ENCODE assay signal across 16 cellular contexts in the genomic region with DNA sequence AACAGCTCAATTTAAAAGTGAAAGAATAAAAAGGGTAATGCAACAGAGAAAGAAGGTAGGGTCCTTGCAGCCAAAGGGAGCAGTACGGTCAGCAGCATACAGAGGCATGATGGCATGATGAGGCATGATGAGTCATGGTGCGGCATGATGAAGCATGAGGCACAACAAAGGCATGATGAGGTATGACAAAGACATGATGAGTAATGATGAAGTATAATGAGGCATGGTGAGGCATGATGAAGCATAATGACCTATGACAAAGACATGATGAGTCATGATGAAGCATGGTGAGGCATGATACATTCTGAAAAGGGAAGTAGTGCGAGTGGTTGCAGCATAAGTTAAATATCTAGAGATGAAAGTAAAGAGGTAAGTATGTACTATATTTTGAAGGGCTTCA.
A peak's percentile ranks its signal among the peaks of the same experiment; 100 is the strongest.
DNase-seq lines count a peak whose midpoint lies in the region; FAIRE-seq and TF ChIP-seq lines count a peak whose summit lies in the region.
"Had no signal": no experiment of that assay in that cellular context is flagged by ENCODE, and none has a peak within 500 bp of the region (broad histone marks: within the 10 kb centered on the region; RNA-seq: fewer than 3 reads in every experiment).

No MANE protein-coding gene starts in this region.

- POLR2A ChIA-PET in activated CD4-positive, alpha-beta memory T cell treated with anti-CD3 and anti-CD28 coated beads for 36 hours (lab: Charles Lee) = no interaction called here
- POLR2A ChIA-PET in activated CD4-positive, alpha-beta memory T cell treated with anti-CD3 and anti-CD28 coated beads, Interleukin-2, amount 10 ng/mL, durations not matched to agents 7 days and 5 days (lab: Charles Lee) = no interaction called here
- POLR2A ChIA-PET in CD4-positive, alpha-beta memory T cell (lab: Charles Lee; ENCODE audit: partially characterized antibody) = no interaction called here

- no peak overlapping the region for H3K4me3 ChIP-seq in kidney epithelial cell (ENCODE audit: low read depth, low read length)
- H3K4me3 ChIP-seq in CD4-positive, alpha-beta memory T cell (ENCODE audit: low read length in 2 of 2) = no peak overlapping the region
- H3K4me3 ChIP-seq: HAP-1, left ventricle myocardium inferior had no signal

- peaks cover 18% of the 10 kb centered on the region for H3K9me3 Mint-ChIP-seq in activated CD4-positive, alpha-beta memory T cell treated with anti-CD3 and anti-CD28 coated beads for 36 hours
- H3K9me3 Mint-ChIP-seq in activated CD4-positive, alpha-beta memory T cell treated with anti-CD3 and anti-CD28 coated beads, Interleukin-2, amount 10 ng/mL, durations not matched to agents 7 days and 5 days = peaks cover 10% of the 10 kb centered on the region
- H3K9me3 Mint-ChIP-seq in CD4-positive, alpha-beta memory T cell = peaks cover 3 to 15% (median 12%) of the 10 kb centered on the region in 8 donors

- peak; percentile 19 for DNase-seq in activated CD4-positive, alpha-beta memory T cell treated with anti-CD3 and anti-CD28 coated beads for 36 hours
- no peak for DNase-seq in activated CD4-positive, alpha-beta memory T cell treated with anti-CD3 and anti-CD28 coated beads, Interleukin-2, amount 10 ng/mL, durations not matched to agents 7 days and 5 days
- DNase-seq in Kasumi-1 (lab: John Stamatoyannopoulos, UW) = peak; percentile 31 to 32
- DNase-seq in T1000 (lab: John Stamatoyannopoulos, UW) = peak; percentile 28
- peak; percentile 10 for DNase-seq in kidney epithelial cell (ENCODE audit: low read depth)
- no peak for DNase-seq in CD4-positive, alpha-beta memory T cell
- DNase-seq in D721Med (ENCODE audit: insufficient read length, low spot score) = no peak
- no peak for DNase-seq in foreskin melanocyte
- DNase-seq: activated CD8-positive, alpha-beta memory T cell treated with anti-CD3 and anti-CD28 coated beads for 24 hours; activated naive CD4-positive, alpha-beta T cell; CD4-positive, CD25-positive, alpha-beta regulatory T cell; left ventricle myocardium inferior; NCI-H1436; NCI-H345 had no signal

- H3K4me3 Mint-ChIP-seq in activated CD4-positive, alpha-beta memory T cell treated with anti-CD3 and anti-CD28 coated beads for 36 hours = no peak overlapping the region
- no peak overlapping the region for H3K4me3 Mint-ChIP-seq in activated CD4-positive, alpha-beta memory T cell treated with anti-CD3 and anti-CD28 coated beads, Interleukin-2, amount 10 ng/mL, durations not matched to agents 7 days and 5 days
- H3K4me3 Mint-ChIP-seq in CD4-positive, alpha-beta memory T cell = no peak overlapping the region
- H3K4me3 Mint-ChIP-seq: CD4-positive, CD25-positive, alpha-beta regulatory T cell; stimulated activated memory B cell treated with anti-CD40 and anti-IgM and Interleukin-4, amounts not matched to agents 10 μg/mL and 1 μg/mL and 100 μg/mL, for 72 hours had no signal

- no peak for FAIRE-seq in D721Med (lab: Jason Lieb, UNC)

- no peaks in the 10 kb centered on the region for H3K9me3 ChIP-seq in CD4-positive, alpha-beta memory T cell (ENCODE audit: control insufficient read depth in 1 of 2, low read length in 2 of 2)
- H3K9me3 ChIP-seq: HAP-1, left ventricle myocardium inferior had no signal

- H3K27me3 ChIP-seq in kidney epithelial cell (ENCODE audit: control insufficient read depth, insufficient read depth, low read length) = no peaks in the 10 kb centered on the region
- H3K27me3 ChIP-seq in CD4-positive, alpha-beta memory T cell (ENCODE audit: insufficient read depth, low read length) = no peaks in the 10 kb centered on the region

- CTCF ChIA-PET in activated CD4-positive, alpha-beta memory T cell treated with anti-CD3 and anti-CD28 coated beads for 36 hours (lab: Charles Lee) = no interaction called here
- CTCF ChIA-PET in activated CD4-positive, alpha-beta memory T cell treated with anti-CD3 and anti-CD28 coated beads, Interleukin-2, amount 10 ng/mL, durations not matched to agents 7 days and 5 days (lab: Charles Lee) = no interaction called here
- CTCF ChIA-PET in CD4-positive, alpha-beta memory T cell (lab: Charles Lee; ENCODE audit: partially characterized antibody) = no interaction called here

- H3K27ac Mint-ChIP-seq in activated CD4-positive, alpha-beta memory T cell treated with anti-CD3 and anti-CD28 coated beads for 36 hours = no peak overlapping the region
- no peak overlapping the region for H3K27ac Mint-ChIP-seq in activated CD4-positive, alpha-beta memory T cell treated with anti-CD3 and anti-CD28 coated beads, Interleukin-2, amount 10 ng/mL, durations not matched to agents 7 days and 5 days
- no peak overlapping the region for H3K27ac Mint-ChIP-seq in CD4-positive, alpha-beta memory T cell
- H3K27ac Mint-ChIP-seq: CD4-positive, CD25-positive, alpha-beta regulatory T cell; stimulated activated memory B cell treated with anti-CD40 and anti-IgM and Interleukin-4, amounts not matched to agents 10 μg/mL and 1 μg/mL and 100 μg/mL, for 72 hours had no signal

- no peaks in the 10 kb centered on the region for H3K4me1 Mint-ChIP-seq in activated CD4-positive, alpha-beta memory T cell treated with anti-CD3 and anti-CD28 coated beads for 36 hours (ENCODE audit: low read depth)
- H3K4me1 Mint-ChIP-seq in activated CD4-positive, alpha-beta memory T cell treated with anti-CD3 and anti-CD28 coated beads, Interleukin-2, amount 10 ng/mL, durations not matched to agents 7 days and 5 days = no peaks in the 10 kb centered on the region
- no peaks in the 10 kb centered on the region for H3K4me1 Mint-ChIP-seq in CD4-positive, alpha-beta memory T cell
- H3K4me1 Mint-ChIP-seq: CD4-positive, CD25-positive, alpha-beta regulatory T cell; stimulated activated memory B cell treated with anti-CD40 and anti-IgM and Interleukin-4, amounts not matched to agents 10 μg/mL and 1 μg/mL and 100 μg/mL, for 72 hours had no signal

- H3K36me3 ChIP-seq in kidney epithelial cell (ENCODE audit: control insufficient read depth, insufficient read depth, low read length) = no peaks in the 10 kb centered on the region
- no peaks in the 10 kb centered on the region for H3K36me3 ChIP-seq in CD4-positive, alpha-beta memory T cell (ENCODE audit: insufficient read depth, low read length)
- H3K36me3 ChIP-seq: HAP-1, left ventricle myocardium inferior had no signal

- no peaks in the 10 kb centered on the region for H3K36me3 Mint-ChIP-seq in activated CD4-positive, alpha-beta memory T cell treated with anti-CD3 and anti-CD28 coated beads for 36 hours
- H3K36me3 Mint-ChIP-seq in activated CD4-positive, alpha-beta memory T cell treated with anti-CD3 and anti-CD28 coated beads, Interleukin-2, amount 10 ng/mL, durations not matched to agents 7 days and 5 days (ENCODE audit: low read depth) = no peaks in the 10 kb centered on the region
- H3K36me3 Mint-ChIP-seq in CD4-positive, alpha-beta memory T cell = no peaks in the 10 kb centered on the region
- H3K36me3 Mint-ChIP-seq: CD4-positive, CD25-positive, alpha-beta regulatory T cell; stimulated activated memory B cell treated with anti-CD40 and anti-IgM and Interleukin-4, amounts not matched to agents 10 μg/mL and 1 μg/mL and 100 μg/mL, for 72 hours had no signal

- H3K4me1 ChIP-seq in CD4-positive, alpha-beta memory T cell (ENCODE audit: insufficient read depth, low read length) = no peaks in the 10 kb centered on the region
- H3K4me1 ChIP-seq: HAP-1, left ventricle myocardium inferior had no signal

- no peak overlapping the region for H3K27ac ChIP-seq in CD4-positive, alpha-beta memory T cell (ENCODE audit: low read depth, low read length)
- H3K27ac ChIP-seq: left ventricle myocardium inferior had no signal

- no peaks in the 10 kb centered on the region for H3K27me3 Mint-ChIP-seq in activated CD4-positive, alpha-beta memory T cell treated with anti-CD3 and anti-CD28 coated beads for 36 hours
- no peaks in the 10 kb centered on the region for H3K27me3 Mint-ChIP-seq in activated CD4-positive, alpha-beta memory T cell treated with anti-CD3 and anti-CD28 coated beads, Interleukin-2, amount 10 ng/mL, durations not matched to agents 7 days and 5 days
- no peaks in the 10 kb centered on the region for H3K27me3 Mint-ChIP-seq in CD4-positive, alpha-beta memory T cell
- H3K27me3 Mint-ChIP-seq: CD4-positive, CD25-positive, alpha-beta regulatory T cell; stimulated activated memory B cell treated with anti-CD40 and anti-IgM and Interleukin-4, amounts not matched to agents 10 μg/mL and 1 μg/mL and 100 μg/mL, for 72 hours had no signal

- TF ChIP-seq CTCF in kidney epithelial cell (IDR thresholded peaks at IDR 0.05; ENCODE audit: insufficient read depth, low read length, poor library complexity, severe bottlenecking) (no peak), D721Med (IDR thresholded peaks at IDR 0.05; ENCODE audit: insufficient read depth, missing control alignments) (no peak)

- intact Hi-C loops in activated CD4-positive, alpha-beta memory T cell treated with anti-CD3 and anti-CD28 coated beads for 36 hours (cut with micrococcal nuclease) = no loop called here
- intact Hi-C loops in CD4-positive, alpha-beta memory T cell (cut with micrococcal nuclease) = no loop called here

Comparison
In these comparisons a context has a peak if more than half of its experiments do, and no peak if none do; other contexts are left out.
1. DNase-seq: peak in activated CD4-positive, alpha-beta memory T cell treated with anti-CD3 and anti-CD28 coated beads for 36 hours (single experiment), Kasumi-1 (2 of 2), T1000 (single experiment) and kidney epithelial cell (single experiment); none in activated CD4-positive, alpha-beta memory T cell treated with anti-CD3 and anti-CD28 coated beads, Interleukin-2, amount 10 ng/mL, durations not matched to agents 7 days and 5 days (single experiment), CD4-positive, alpha-beta memory T cell (0 of 5), D721Med (single experiment) and foreskin melanocyte (single experiment).